1 cellular context compared by ENCODE assay signal in genomic region chr2:27291865-27292264, GRCh38.
A peak's percentile ranks its signal among the peaks of the same experiment; 100 is the strongest.
TF ChIP-seq lines count a peak whose summit lies in the region.

No MANE protein-coding gene starts in this region.

TF ChIP-seq in HepG2, 621 proteins besides CTCF, POLR2A, EP300 and RAD21 (continued from another document):
- TF ChIP-seq NCOA2 (CRISPR knock-in tag; IDR thresholded peaks at IDR 0.05) = no peak
- TF ChIP-seq YEATS2 (CRISPR knock-in tag; IDR thresholded peaks at IDR 0.05; ENCODE audit: borderline replicate concordance) = no peak
- no peak for TF ChIP-seq ZNF431 (CRISPR knock-in tag; IDR thresholded peaks at IDR 0.05; ENCODE audit: borderline replicate concordance, low read depth)
- no peak for TF ChIP-seq EED (CRISPR knock-in tag; IDR thresholded peaks at IDR 0.05)
- TF ChIP-seq FOSL2 (CRISPR knock-in tag; IDR thresholded peaks at IDR 0.05) = peak; percentile 14; the same call in 1 of the 2 replicates
- no peak for TF ChIP-seq NFKB2 (CRISPR knock-in tag; IDR thresholded peaks at IDR 0.05; ENCODE audit: borderline replicate concordance)
- no peak for TF ChIP-seq ZNF615 (CRISPR knock-in tag; IDR thresholded peaks at IDR 0.05; ENCODE audit: borderline replicate concordance)
- TF ChIP-seq ZBTB8A (CRISPR knock-in tag; IDR thresholded peaks at IDR 0.05; ENCODE audit: borderline replicate concordance, low read depth) = no peak
- TF ChIP-seq MED13 (CRISPR knock-in tag; IDR thresholded peaks at IDR 0.05) = no peak
- TF ChIP-seq ZNF230 (CRISPR knock-in tag; IDR thresholded peaks at IDR 0.05) = no peak
- no peak for TF ChIP-seq ZNF367 (CRISPR knock-in tag; IDR thresholded peaks at IDR 0.05; ENCODE audit: borderline replicate concordance)
- TF ChIP-seq ZNF33B (CRISPR knock-in tag; IDR thresholded peaks at IDR 0.05) = no peak
- TF ChIP-seq, protein P1, sequence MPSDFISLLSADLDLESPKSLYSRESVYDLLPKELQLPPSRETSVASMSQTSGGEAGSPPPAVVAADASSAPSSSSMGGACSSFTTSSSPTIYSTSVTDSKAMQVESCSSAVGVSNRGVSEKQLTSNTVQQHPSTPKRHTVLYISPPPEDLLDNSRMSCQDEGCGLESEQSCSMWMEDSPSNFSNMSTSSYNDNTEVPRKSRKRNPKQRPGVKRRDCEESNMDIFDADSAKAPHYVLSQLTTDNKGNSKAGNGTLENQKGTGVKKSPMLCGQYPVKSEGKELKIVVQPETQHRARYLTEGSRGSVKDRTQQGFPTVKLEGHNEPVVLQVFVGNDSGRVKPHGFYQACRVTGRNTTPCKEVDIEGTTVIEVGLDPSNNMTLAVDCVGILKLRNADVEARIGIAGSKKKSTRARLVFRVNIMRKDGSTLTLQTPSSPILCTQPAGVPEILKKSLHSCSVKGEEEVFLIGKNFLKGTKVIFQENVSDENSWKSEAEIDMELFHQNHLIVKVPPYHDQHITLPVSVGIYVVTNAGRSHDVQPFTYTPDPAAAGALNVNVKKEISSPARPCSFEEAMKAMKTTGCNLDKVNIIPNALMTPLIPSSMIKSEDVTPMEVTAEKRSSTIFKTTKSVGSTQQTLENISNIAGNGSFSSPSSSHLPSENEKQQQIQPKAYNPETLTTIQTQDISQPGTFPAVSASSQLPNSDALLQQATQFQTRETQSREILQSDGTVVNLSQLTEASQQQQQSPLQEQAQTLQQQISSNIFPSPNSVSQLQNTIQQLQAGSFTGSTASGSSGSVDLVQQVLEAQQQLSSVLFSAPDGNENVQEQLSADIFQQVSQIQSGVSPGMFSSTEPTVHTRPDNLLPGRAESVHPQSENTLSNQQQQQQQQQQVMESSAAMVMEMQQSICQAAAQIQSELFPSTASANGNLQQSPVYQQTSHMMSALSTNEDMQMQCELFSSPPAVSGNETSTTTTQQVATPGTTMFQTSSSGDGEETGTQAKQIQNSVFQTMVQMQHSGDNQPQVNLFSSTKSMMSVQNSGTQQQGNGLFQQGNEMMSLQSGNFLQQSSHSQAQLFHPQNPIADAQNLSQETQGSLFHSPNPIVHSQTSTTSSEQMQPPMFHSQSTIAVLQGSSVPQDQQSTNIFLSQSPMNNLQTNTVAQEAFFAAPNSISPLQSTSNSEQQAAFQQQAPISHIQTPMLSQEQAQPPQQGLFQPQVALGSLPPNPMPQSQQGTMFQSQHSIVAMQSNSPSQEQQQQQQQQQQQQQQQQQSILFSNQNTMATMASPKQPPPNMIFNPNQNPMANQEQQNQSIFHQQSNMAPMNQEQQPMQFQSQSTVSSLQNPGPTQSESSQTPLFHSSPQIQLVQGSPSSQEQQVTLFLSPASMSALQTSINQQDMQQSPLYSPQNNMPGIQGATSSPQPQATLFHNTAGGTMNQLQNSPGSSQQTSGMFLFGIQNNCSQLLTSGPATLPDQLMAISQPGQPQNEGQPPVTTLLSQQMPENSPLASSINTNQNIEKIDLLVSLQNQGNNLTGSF (CRISPR knock-in tag; IDR thresholded peaks at IDR 0.05) = no peak
- TF ChIP-seq ZNF737 (CRISPR knock-in tag; IDR thresholded peaks at IDR 0.05; ENCODE audit: borderline replicate concordance) = no peak
- no peak for TF ChIP-seq HNF4A (CRISPR knock-in tag; IDR thresholded peaks at IDR 0.05)
- no peak for TF ChIP-seq ZNF772 (CRISPR knock-in tag; IDR thresholded peaks at IDR 0.05)
- TF ChIP-seq ZNF274 (CRISPR knock-in tag; IDR thresholded peaks at IDR 0.05) = peak; percentile 64; the same call in 1 of the 2 replicates
- no peak for TF ChIP-seq CBFB (CRISPR knock-in tag; IDR thresholded peaks at IDR 0.05)
